In the genomic region with DNA sequence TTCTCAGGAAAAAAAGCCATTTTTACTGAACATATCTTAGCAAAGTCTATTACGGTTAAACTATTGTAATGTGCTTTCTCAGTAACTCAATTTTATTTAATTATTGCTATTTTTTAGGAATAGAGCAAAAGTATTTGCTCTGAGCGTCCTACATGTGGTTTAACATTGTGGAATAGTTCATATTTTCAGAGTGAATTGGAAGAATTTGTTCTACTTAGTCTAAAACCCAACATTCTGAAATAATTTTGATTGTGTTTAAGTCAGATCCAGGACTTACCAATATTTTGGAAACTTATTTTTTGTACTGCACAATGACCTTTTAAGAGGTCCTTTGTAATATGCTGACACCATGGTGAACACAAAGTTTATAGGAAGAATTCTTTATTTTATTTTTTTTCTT, we compare ENCODE assay signal across 25 cellular contexts. TPM values are rescaled to one million over a fixed set of nuclear protein-coding genes. Genes with fewer than 3 reads are reported as not detected.
"Had no signal": no experiment of that assay in that cellular context is flagged by ENCODE, and none has a peak within 500 bp of the region (broad histone marks: within the 10 kb centered on the region; RNA-seq: fewer than 3 reads in every experiment).

No MANE protein-coding gene starts in this region.

- H3K4me1 ChIP-seq: esophagus muscularis mucosa, neural progenitor cell, parathyroid adenoma, right lobe of liver had no signal

- H3K9me3 ChIP-seq: esophagus muscularis mucosa, heart left ventricle, left lung, lower lobe of right lung, prostate gland, right lobe of liver, spleen had no signal

- H3K36me3 ChIP-seq: esophagus muscularis mucosa, heart left ventricle, left lung, lower lobe of right lung, neural progenitor cell, prostate gland, right lobe of liver, spleen had no signal

- H3K27me3 ChIP-seq: esophagus muscularis mucosa, heart left ventricle, left lung, neural progenitor cell, right lobe of liver, spleen had no signal

- H3K9ac ChIP-seq: neural progenitor cell, parathyroid adenoma had no signal

- H3K27ac ChIP-seq: epithelial cell of prostate, esophagus muscularis mucosa, left lung, lower lobe of right lung, neural progenitor cell, parathyroid adenoma, right lobe of liver had no signal

- H3K79me2 ChIP-seq: parathyroid adenoma had no signal

- H3K4me3 ChIP-seq: esophagus muscularis mucosa, heart left ventricle, left lung, lower lobe of right lung, neural progenitor cell, prostate gland, right lobe of liver, spleen had no signal

- ATAC-seq: effector memory CD8-positive, alpha-beta T cell; natural killer cell treated with Interleukin-12 subunit alpha and Interleukin-12 subunit beta and Interleukin-15 and Interleukin-18, amount 100 ng/mL, for 72 hours; right lobe of liver; stimulated activated naive B cell treated with anti-CD40 and anti-IgM and Interleukin-4, amounts not matched to agents 10 μg/mL and 1 μg/mL and 100 μg/mL, for 72 hours; stimulated activated naive CD8-positive, alpha-beta T cell treated with anti-CD3 and anti-CD28 coated beads, Interleukin-15, amount 100 ng/mL, for 72 hours had no signal

- H3K4me2 ChIP-seq: neural progenitor cell had no signal

- H2AFZ ChIP-seq: neural progenitor cell, parathyroid adenoma had no signal

- DNase-seq: cerebellar nuclear complex; effector memory CD8-positive, alpha-beta T cell; heart left ventricle; hypothalamus; islet precursor cell; left lung; lower lobe of right lung; midbrain; nucleus accumbens; right lobe of liver; spleen; stimulated activated CD4-positive, alpha-beta T cell treated with anti-CD3 and anti-CD28 coated beads, Interleukin-2, amount 100 ng/mL, for 24 hours; stimulated activated CD4-positive, alpha-beta T cell treated with anti-CD3 and anti-CD28 coated beads, Interleukin-4, amount 100 ng/mL, for 4 hours; stimulated activated naive B cell treated with anti-CD40 and anti-IgM and Interleukin-4, amounts not matched to agents 10 μg/mL and 1 μg/mL and 100 μg/mL, for 72 hours; stimulated activated naive CD8-positive, alpha-beta T cell treated with anti-CD3 and anti-CD28 coated beads, Interleukin-15, amount 100 ng/mL, for 72 hours; trophoblast cell had no signal

RNA-seq across cellular contexts. Expression of a gene that starts 43.3 kb away (rescaled TPM):
- total RNA-seq: esophagus muscularis mucosa; glomerular endothelial cell; left lung; lower lobe of right lung; natural killer cell treated with Interleukin-12 subunit alpha and Interleukin-12 subunit beta and Interleukin-15 and Interleukin-18, amount 100 ng/mL, for 72 hours; prostate gland; right lobe of liver; subcutaneous adipose tissue; urinary bladder had no signal
- polyA plus RNA-seq: heart left ventricle, urinary bladder had no signal

RNA-seq across cellular contexts. Expression of a gene that starts 59.9 kb away (rescaled TPM):
- total RNA-seq: natural killer cell treated with Interleukin-12 subunit alpha and Interleukin-12 subunit beta and Interleukin-15 and Interleukin-18, amount 100 ng/mL, for 72 hours had no signal
- polyA plus RNA-seq: urinary bladder had no signal
